Comparison of ENCODE assay signal across 18 cellular contexts in genomic region chr1:94988356-94988755, GRCh38.
DNase-seq lines count a peak whose midpoint lies in the region; ATAC-seq, FAIRE-seq and TF ChIP-seq lines count a peak whose summit lies in the region.
"Had no signal": no experiment of that assay in that cellular context is flagged by ENCODE, and none has a peak within 500 bp of the region (broad histone marks: within the 10 kb centered on the region; RNA-seq: fewer than 3 reads in every experiment).

No MANE protein-coding gene starts in this region.

- H3K27ac Mint-ChIP-seq in astrocyte (ENCODE audit: unreplicated experiment) (peak overlapping the region; percentile 30), nephron progenitor cell (peak overlapping the region; percentile 0)
- no peak overlapping the region for H3K27ac Mint-ChIP-seq in activated naive CD8-positive, alpha-beta T cell treated with anti-CD3 and anti-CD28 coated beads, Interleukin-2, amount 50 U/mL, for 24 hours

- H3K4me1 ChIP-seq in BLaER1 (peaks cover 28% of the 10 kb centered on the region), astrocyte (ENCODE audit: insufficient read depth, low read length) (peaks cover 11% of the 10 kb centered on the region), fibroblast of lung (ENCODE audit: control insufficient read depth, extremely low read depth, insufficient read depth, low read length) (peaks cover 5% of the 10 kb centered on the region), OCI-LY7 (ENCODE audit: insufficient read depth, low read length, poor library complexity, severe bottlenecking) (no peaks in the 10 kb centered on the region)

- H2AFZ ChIP-seq in astrocyte (ENCODE audit: low read depth, low read length) (no peak overlapping the region), fibroblast of lung (ENCODE audit: low read length) (no peak overlapping the region), OCI-LY7 (ENCODE audit: low read length) (no peak overlapping the region)

- H3K36me3 ChIP-seq in BLaER1 (no peaks in the 10 kb centered on the region), astrocyte (ENCODE audit: insufficient read depth, low read length) (no peaks in the 10 kb centered on the region), fibroblast of lung (ENCODE audit: control insufficient read depth, insufficient read depth, low read length) (no peaks in the 10 kb centered on the region), OCI-LY7 (ENCODE audit: insufficient read depth, low read length) (no peaks in the 10 kb centered on the region)

- H3K4me3 Mint-ChIP-seq in astrocyte (ENCODE audit: unreplicated experiment) = peak overlapping the region; percentile 28
- no peak overlapping the region for H3K4me3 Mint-ChIP-seq in nephron progenitor cell
- no peak overlapping the region for H3K4me3 Mint-ChIP-seq in activated naive CD8-positive, alpha-beta T cell treated with anti-CD3 and anti-CD28 coated beads, Interleukin-2, amount 50 U/mL, for 24 hours

- POLR2A ChIA-PET in OCI-LY7 (lab: Charles Lee) = interaction anchor here (0.7 kb wide), 1 partner anchor 27 kb away, joined by 3 read pairs; no protein-coding TSS in a partner anchor

- DNase-seq in astrocyte (ENCODE audit: low read depth) = peak; percentile 61
- DNase-seq in fibroblast of lung (ENCODE audit: low read depth in 2 of 2) = peak; percentile 26 to 64
- DNase-seq in nephron progenitor cell = no peak
- DNase-seq in activated naive CD8-positive, alpha-beta T cell treated with anti-CD3 and anti-CD28 coated beads, Interleukin-2, amount 50 U/mL, for 24 hours = no peak
- no peak for DNase-seq in OCI-LY7 (ENCODE audit: low spot score)
- DNase-seq: AML-193, DND-41, NCI-H1417, NCI-H187, NCI-H2107, NCI-H510A treated with DMSO at 0.1 percent for 48 hours, NCI-H774, OCI-M1 had no signal

- H3K27me3 ChIP-seq in BLaER1 (no peaks in the 10 kb centered on the region), astrocyte (ENCODE audit: insufficient read depth, low read length) (no peaks in the 10 kb centered on the region), fibroblast of lung (ENCODE audit: control insufficient read depth, insufficient read depth, low read length) (no peaks in the 10 kb centered on the region)

- H3K36me3 Mint-ChIP-seq in astrocyte (ENCODE audit: low read depth, unreplicated experiment) = peaks cover 2% of the 10 kb centered on the region
- no peaks in the 10 kb centered on the region for H3K36me3 Mint-ChIP-seq in nephron progenitor cell (ENCODE audit: low read depth)
- H3K36me3 Mint-ChIP-seq in activated naive CD8-positive, alpha-beta T cell treated with anti-CD3 and anti-CD28 coated beads, Interleukin-2, amount 50 U/mL, for 24 hours (ENCODE audit: low read depth) = no peaks in the 10 kb centered on the region

- no TSS peak for BruUV-seq in OCI-LY7 (replicated peaks; lab: Mats Ljungman, UMichigan)

- FAIRE-seq in astrocyte (lab: Jason Lieb, UNC) = no peak
- FAIRE-seq: H54 had no signal

- H3K9me3 ChIP-seq in BLaER1 (no peaks in the 10 kb centered on the region), astrocyte (ENCODE audit: insufficient read depth, low read depth, low read length) (no peaks in the 10 kb centered on the region), fibroblast of lung (ENCODE audit: control insufficient read depth, insufficient read depth, low read depth, low read length) (no peaks in the 10 kb centered on the region), OCI-LY7 (ENCODE audit: low read length) (no peaks in the 10 kb centered on the region)

- no peaks in the 10 kb centered on the region for H3K27me3 Mint-ChIP-seq in astrocyte (ENCODE audit: low read depth, unreplicated experiment)
- H3K27me3 Mint-ChIP-seq in nephron progenitor cell (ENCODE audit: low read depth, poor library complexity) = no peaks in the 10 kb centered on the region
- no peaks in the 10 kb centered on the region for H3K27me3 Mint-ChIP-seq in activated naive CD8-positive, alpha-beta T cell treated with anti-CD3 and anti-CD28 coated beads, Interleukin-2, amount 50 U/mL, for 24 hours

- ATAC-seq in HG03442 (IDR thresholded peaks at IDR 0.05; ENCODE audit: unreplicated experiment) (no peak), GM19395 (IDR thresholded peaks at IDR 0.05; ENCODE audit: unreplicated experiment) (no peak)
- no peak for ATAC-seq in activated naive CD8-positive, alpha-beta T cell treated with anti-CD3 and anti-CD28 coated beads, Interleukin-2, amount 50 U/mL, for 24 hours

- H3K4me1 Mint-ChIP-seq in astrocyte (ENCODE audit: low read depth, unreplicated experiment) (peaks cover 31% of the 10 kb centered on the region), nephron progenitor cell (peaks cover 37% of the 10 kb centered on the region)
- H3K4me1 Mint-ChIP-seq in activated naive CD8-positive, alpha-beta T cell treated with anti-CD3 and anti-CD28 coated beads, Interleukin-2, amount 50 U/mL, for 24 hours = no peaks in the 10 kb centered on the region

- no peak overlapping the region for H3K9ac ChIP-seq in BLaER1
- H3K9ac ChIP-seq in astrocyte (ENCODE audit: low read length) = no peak overlapping the region
- no peak overlapping the region for H3K9ac ChIP-seq in fibroblast of lung (ENCODE audit: insufficient read depth, low read length)

- no peaks in the 10 kb centered on the region for H3K9me3 Mint-ChIP-seq in astrocyte (ENCODE audit: unreplicated experiment)
- no peaks in the 10 kb centered on the region for H3K9me3 Mint-ChIP-seq in nephron progenitor cell
- H3K9me3 Mint-ChIP-seq in activated naive CD8-positive, alpha-beta T cell treated with anti-CD3 and anti-CD28 coated beads, Interleukin-2, amount 50 U/mL, for 24 hours = no peaks in the 10 kb centered on the region

- H4K20me1 ChIP-seq in BLaER1 (no peaks in the 10 kb centered on the region), astrocyte (ENCODE audit: insufficient read depth, low read length) (no peaks in the 10 kb centered on the region), fibroblast of lung (ENCODE audit: control insufficient read depth, extremely low read depth, insufficient read depth, low read length) (no peaks in the 10 kb centered on the region), OCI-LY7 (ENCODE audit: insufficient read depth, low read length) (no peaks in the 10 kb centered on the region)

- H3K79me2 ChIP-seq in astrocyte (ENCODE audit: insufficient read depth, low read length) (no peaks in the 10 kb centered on the region), fibroblast of lung (ENCODE audit: control insufficient read depth, insufficient read depth, low read length) (no peaks in the 10 kb centered on the region), OCI-LY7 (ENCODE audit: insufficient read depth, low read depth, low read length) (no peaks in the 10 kb centered on the region)

- TF ChIP-seq CTCF in astrocyte (IDR thresholded peaks at IDR 0.05; ENCODE audit: insufficient read depth, low read depth, low read length) = no peak
- TF ChIP-seq CTCF in fibroblast of lung (conservative IDR thresholded peaks at IDR 0.05 in 1 of 2, IDR thresholded peaks at IDR 0.05 in 1 of 2; ENCODE audit: low read depth in 1 of 2, low read length in 2 of 2) = no peak
- TF ChIP-seq CTCF in nephron progenitor cell (IDR thresholded peaks at IDR 0.05) = no peak
- TF ChIP-seq CTCF in OCI-LY7 (conservative IDR thresholded peaks at IDR 0.05; ENCODE audit: low read length) = no peak

- H3K27ac ChIP-seq in BLaER1 (no peak overlapping the region), astrocyte (ENCODE audit: low read depth, low read length) (no peak overlapping the region), fibroblast of lung (ENCODE audit: insufficient read depth, low read length) (no peak overlapping the region), OCI-LY7 (ENCODE audit: low read depth, low read length, poor library complexity, severe bottlenecking) (no peak overlapping the region)
- H3K27ac ChIP-seq: 22Rv1 had no signal

- CTCF ChIA-PET in OCI-LY7 (lab: Charles Lee; ENCODE audit: unreplicated experiment) = no interaction called here

- H3K9me2 ChIP-seq in OCI-LY7 (ENCODE audit: insufficient read depth, low read length) = no peaks in the 10 kb centered on the region

- H3K4me3 ChIP-seq in BLaER1 (no peak overlapping the region), astrocyte (ENCODE audit: insufficient read depth, low read depth, low read length) (no peak overlapping the region), fibroblast of lung (replicated peaks in 1 of 4; ENCODE audit: control extremely low read depth in 1 of 4, insufficient read depth in 1 of 4, low read depth in 3 of 4, low read length in 4 of 4) (no peak overlapping the region), OCI-LY7 (ENCODE audit: low read depth, low read length, poor library complexity, severe bottlenecking) (no peak overlapping the region)

- H3K4me2 ChIP-seq in BLaER1 = peak overlapping the region; percentile 53; the same call in 1 of the 2 replicates
- peak overlapping the region; percentile 5 for H3K4me2 ChIP-seq in astrocyte (ENCODE audit: low read length)
- H3K4me2 ChIP-seq in fibroblast of lung (ENCODE audit: extremely low read depth, insufficient read depth, low read length) = no peak overlapping the region
- no peak overlapping the region for H3K4me2 ChIP-seq in OCI-LY7 (ENCODE audit: low read length)

- intact Hi-C loops in OCI-LY7 (cut with micrococcal nuclease; ENCODE audit: unreplicated experiment) = no loop called here

Comparison
In these comparisons a context has a peak if more than half of its experiments do, and no peak if none do; other contexts are left out.
1. H3K4me2 ChIP-seq: peak in BLaER1 (single experiment) and astrocyte (single experiment); none in fibroblast of lung (single experiment) and OCI-LY7 (single experiment).
2. DNase-seq: peak in astrocyte (single experiment) and fibroblast of lung (2 of 2); none in nephron progenitor cell (single experiment), activated naive CD8-positive, alpha-beta T cell treated with anti-CD3 and anti-CD28 coated beads, Interleukin-2, amount 50 U/mL, for 24 hours (single experiment) and OCI-LY7 (single experiment).